ENCODE assay signal across 1 cellular context in the genomic region with DNA sequence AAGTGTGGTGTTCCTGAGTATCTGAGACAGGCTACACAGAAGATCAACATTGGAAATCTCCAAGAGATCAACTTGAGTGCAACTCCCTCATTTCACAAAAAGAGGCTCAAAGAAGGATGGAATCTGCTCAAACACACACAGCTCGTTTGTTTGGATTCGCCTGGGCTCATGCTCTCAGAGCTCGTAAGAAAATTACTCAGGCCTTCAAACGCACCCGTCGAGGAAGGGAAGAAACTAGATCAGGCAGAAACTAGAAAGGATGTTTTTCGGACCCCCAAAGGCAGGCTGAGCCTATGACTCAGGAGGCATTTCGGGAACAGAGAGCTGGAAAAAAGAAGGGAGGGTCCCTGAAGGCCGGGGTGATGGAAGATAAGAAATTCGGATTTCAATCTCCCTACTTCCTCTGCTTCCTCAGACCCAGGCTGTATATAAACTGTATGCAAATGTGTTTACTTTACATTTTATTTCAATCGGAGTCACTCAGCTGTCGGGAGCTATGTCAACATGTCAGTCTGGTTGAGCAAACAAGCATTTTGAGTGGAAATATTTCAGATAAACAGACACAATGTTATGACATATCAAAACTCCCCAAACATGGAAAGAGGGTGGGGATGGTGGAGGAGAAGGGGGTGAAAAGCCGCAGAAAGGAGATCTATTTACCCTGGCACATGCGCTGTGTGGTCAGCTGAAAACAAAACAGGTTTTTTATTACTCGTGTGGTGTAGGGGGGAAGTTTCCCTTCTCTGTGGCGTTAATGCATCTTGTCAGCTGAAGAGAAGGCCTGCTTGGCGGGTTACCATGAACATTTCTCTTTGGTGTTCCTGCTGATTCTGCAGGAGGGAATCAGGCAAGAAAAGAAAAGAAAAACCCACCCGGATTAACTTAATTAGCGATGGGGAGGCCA.
TF ChIP-seq lines count a peak whose summit lies in the region.

No MANE protein-coding gene starts in this region.

TF ChIP-seq in GM23338, 12 proteins besides CTCF, POLR2A, EP300 and RAD21 (continued from another document):
- TF ChIP-seq, protein P1, sequence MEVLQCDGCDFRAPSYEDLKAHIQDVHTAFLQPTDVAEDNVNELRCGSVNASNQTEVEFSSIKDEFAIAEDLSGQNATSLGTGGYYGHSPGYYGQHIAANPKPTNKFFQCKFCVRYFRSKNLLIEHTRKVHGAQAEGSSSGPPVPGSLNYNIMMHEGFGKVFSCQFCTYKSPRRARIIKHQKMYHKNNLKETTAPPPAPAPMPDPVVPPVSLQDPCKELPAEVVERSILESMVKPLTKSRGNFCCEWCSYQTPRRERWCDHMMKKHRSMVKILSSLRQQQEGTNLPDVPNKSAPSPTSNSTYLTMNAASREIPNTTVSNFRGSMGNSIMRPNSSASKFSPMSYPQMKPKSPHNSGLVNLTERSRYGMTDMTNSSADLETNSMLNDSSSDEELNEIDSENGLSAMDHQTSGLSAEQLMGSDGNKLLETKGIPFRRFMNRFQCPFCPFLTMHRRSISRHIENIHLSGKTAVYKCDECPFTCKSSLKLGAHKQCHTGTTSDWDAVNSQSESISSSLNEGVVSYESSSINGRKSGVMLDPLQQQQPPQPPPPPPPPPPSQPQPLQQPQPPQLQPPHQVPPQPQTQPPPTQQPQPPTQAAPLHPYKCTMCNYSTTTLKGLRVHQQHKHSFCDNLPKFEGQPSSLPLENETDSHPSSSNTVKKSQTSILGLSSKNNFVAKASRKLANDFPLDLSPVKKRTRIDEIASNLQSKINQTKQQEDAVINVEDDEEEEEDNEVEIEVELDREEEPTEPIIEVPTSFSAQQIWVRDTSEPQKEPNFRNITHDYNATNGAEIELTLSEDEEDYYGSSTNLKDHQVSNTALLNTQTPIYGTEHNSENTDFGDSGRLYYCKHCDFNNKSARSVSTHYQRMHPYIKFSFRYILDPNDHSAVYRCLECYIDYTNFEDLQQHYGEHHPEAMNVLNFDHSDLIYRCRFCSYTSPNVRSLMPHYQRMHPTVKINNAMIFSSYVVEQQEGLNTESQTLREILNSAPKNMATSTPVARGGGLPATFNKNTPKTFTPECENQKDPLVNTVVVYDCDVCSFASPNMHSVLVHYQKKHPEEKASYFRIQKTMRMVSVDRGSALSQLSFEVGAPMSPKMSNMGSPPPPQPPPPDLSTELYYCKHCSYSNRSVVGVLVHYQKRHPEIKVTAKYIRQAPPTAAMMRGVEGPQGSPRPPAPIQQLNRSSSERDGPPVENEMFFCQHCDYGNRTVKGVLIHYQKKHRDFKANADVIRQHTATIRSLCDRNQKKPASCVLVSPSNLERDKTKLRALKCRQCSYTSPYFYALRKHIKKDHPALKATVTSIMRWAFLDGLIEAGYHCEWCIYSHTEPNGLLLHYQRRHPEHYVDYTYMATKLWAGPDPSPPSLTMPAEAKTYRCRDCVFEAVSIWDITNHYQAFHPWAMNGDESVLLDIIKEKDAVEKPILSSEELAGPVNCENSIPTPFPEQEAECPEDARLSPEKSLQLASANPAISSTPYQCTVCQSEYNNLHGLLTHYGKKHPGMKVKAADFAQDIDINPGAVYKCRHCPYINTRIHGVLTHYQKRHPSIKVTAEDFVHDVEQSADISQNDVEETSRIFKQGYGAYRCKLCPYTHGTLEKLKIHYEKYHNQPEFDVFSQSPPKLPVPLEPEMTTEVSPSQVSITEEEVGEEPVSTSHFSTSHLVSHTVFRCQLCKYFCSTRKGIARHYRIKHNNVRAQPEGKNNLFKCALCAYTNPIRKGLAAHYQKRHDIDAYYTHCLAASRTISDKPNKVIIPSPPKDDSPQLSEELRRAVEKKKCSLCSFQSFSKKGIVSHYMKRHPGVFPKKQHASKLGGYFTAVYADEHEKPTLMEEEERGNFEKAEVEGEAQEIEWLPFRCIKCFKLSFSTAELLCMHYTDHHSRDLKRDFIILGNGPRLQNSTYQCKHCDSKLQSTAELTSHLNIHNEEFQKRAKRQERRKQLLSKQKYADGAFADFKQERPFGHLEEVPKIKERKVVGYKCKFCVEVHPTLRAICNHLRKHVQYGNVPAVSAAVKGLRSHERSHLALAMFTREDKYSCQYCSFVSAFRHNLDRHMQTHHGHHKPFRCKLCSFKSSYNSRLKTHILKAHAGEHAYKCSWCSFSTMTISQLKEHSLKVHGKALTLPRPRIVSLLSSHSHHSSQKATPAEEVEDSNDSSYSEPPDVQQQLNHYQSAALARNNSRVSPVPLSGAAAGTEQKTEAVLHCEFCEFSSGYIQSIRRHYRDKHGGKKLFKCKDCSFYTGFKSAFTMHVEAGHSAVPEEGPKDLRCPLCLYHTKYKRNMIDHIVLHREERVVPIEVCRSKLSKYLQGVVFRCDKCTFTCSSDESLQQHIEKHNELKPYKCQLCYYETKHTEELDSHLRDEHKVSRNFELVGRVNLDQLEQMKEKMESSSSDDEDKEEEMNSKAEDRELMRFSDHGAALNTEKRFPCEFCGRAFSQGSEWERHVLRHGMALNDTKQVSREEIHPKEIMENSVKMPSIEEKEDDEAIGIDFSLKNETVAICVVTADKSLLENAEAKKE (CRISPR knock-in tag; IDR thresholded peaks at IDR 0.05) = no peak
- TF ChIP-seq, protein P2, sequence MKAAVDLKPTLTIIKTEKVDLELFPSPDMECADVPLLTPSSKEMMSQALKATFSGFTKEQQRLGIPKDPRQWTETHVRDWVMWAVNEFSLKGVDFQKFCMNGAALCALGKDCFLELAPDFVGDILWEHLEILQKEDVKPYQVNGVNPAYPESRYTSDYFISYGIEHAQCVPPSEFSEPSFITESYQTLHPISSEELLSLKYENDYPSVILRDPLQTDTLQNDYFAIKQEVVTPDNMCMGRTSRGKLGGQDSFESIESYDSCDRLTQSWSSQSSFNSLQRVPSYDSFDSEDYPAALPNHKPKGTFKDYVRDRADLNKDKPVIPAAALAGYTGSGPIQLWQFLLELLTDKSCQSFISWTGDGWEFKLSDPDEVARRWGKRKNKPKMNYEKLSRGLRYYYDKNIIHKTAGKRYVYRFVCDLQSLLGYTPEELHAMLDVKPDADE (IDR thresholded peaks at IDR 0.05) = no peak
TF ChIP-seq in GM23338: peak in this region for 0.
